Comparison of ENCODE assay signal across 8 cellular contexts in the genomic region with DNA sequence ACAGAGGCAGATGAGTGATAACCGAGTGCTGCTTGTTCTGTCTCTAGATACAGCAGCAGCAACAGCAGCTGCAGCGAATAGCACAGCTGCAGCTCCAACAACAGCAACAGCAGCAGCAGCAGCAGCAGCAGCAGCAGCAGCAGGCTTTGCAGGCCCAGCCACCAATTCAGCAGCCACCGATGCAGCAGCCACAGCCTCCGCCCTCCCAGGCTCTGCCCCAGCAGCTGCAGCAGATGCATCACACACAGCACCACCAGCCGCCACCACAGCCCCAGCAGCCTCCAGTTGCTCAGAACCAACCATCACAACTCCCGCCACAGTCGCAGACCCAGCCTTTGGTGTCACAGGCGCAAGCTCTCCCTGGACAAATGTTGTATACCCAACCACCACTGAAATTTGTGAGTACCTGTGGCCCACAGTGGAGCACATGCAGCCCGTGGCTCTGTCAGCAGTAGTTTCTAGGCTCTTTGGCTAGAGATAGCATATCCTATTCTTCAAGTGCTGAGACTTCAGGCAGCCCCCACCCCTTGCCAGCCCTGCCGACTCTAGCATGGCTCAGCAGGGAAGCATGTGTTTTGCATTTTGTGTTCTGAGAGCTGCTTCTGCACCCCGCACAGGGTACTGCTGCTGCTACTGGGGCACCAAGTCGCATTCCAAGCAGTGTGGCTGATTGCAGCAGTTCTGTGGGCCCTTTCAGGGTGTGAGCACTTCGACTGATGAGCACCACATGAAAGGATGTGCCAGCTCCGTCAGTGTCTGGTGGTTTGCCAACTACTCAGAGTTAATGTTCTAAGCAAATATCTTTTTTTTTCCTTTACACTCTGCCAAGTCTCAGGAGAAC. TPM values are rescaled to one million over a fixed set of nuclear protein-coding genes. Genes with fewer than 3 reads are reported as not detected.
A peak's percentile ranks its signal among the peaks of the same experiment; 100 is the strongest.
DNase-seq lines count a peak whose midpoint lies in the region; ATAC-seq, FAIRE-seq and TF ChIP-seq lines count a peak whose summit lies in the region.

No MANE protein-coding gene starts in this region.

- no peak for FAIRE-seq in small intestine (lab: Jason Lieb, UNC)

- peaks cover 79% of the 10 kb centered on the region for H3K36me3 ChIP-seq in brain microvascular endothelial cell (replicated peaks)
- peaks cover 24 to 35% of the 10 kb centered on the region in 2 donors for H3K36me3 ChIP-seq in small intestine (ENCODE audit: control insufficient read depth in 2 of 2, insufficient read depth in 2 of 2, low read length in 2 of 2)

- H3K4me1 Mint-ChIP-seq in natural killer cell = peaks cover 80 to 88% of the 10 kb centered on the region in 2 donors

- ATAC-seq in natural killer cell (peak; percentile 24 to 45 (median 38)), HG03025 (IDR thresholded peaks at IDR 0.05; ENCODE audit: low FRiP score, unreplicated experiment) (no peak), GM18873 (IDR thresholded peaks at IDR 0.05; ENCODE audit: low FRiP score, unreplicated experiment) (no peak)

- H3K4me3 ChIP-seq in brain microvascular endothelial cell (ENCODE audit: low read depth, low read length) (no peak overlapping the region), small intestine (ENCODE audit: low read depth in 1 of 2, low read length in 2 of 2) (no peak overlapping the region)

- peak; percentile 80 for DNase-seq in AG08395 (ENCODE audit: low spot score)
- peak; percentile 33 to 73 (median 64) for DNase-seq in T-helper 1 cell
- no peak for DNase-seq in brain microvascular endothelial cell
- DNase-seq in natural killer cell = peak; percentile 49
- DNase-seq in NCI-H345 treated with DMSO at 0.1 percent for 48 hours (lab: John Stamatoyannopoulos, UW; ENCODE audit: unreplicated experiment) = no peak
- DNase-seq in small intestine = no peak

- TF ChIP-seq CTCF in brain microvascular endothelial cell (IDR thresholded peaks at IDR 0.05; ENCODE audit: low read depth, low read length, missing control alignments) = no peak
- no peak for TF ChIP-seq CTCF in natural killer cell (IDR thresholded peaks at IDR 0.05)

- WGBS in small intestine, 3 donors = 47 to 66% (median 56%) methylated on average over 14 of the region's 14 CpGs

- in situ Hi-C loops in brain microvascular endothelial cell (cut with HindIII; ENCODE audit: low pct_ligation_motif_present, low sequenced_read_pairs) = no loop called here

- intact Hi-C loops in natural killer cell (cut with micrococcal nuclease) = loop anchor here (1.0 to 10.0 kb wide), 3 partner anchors 8 to 142 kb away; no protein-coding TSS in a partner anchor

- no peaks in the 10 kb centered on the region for H3K9me3 Mint-ChIP-seq in natural killer cell

- H3K36me3 Mint-ChIP-seq in natural killer cell = no peaks in the 10 kb centered on the region

- H3K27me3 ChIP-seq in brain microvascular endothelial cell (replicated peaks) (no peaks in the 10 kb centered on the region), small intestine (ENCODE audit: control insufficient read depth in 2 of 2, insufficient read depth in 2 of 2, low read length in 2 of 2) (no peaks in the 10 kb centered on the region)

- H3K27ac Mint-ChIP-seq in natural killer cell = peak overlapping the region; percentile 94 to 95

- no peaks in the 10 kb centered on the region for H3K4me1 ChIP-seq in small intestine (ENCODE audit: control insufficient read depth in 2 of 2, insufficient read depth in 1 of 2, low read depth in 1 of 2, low read length in 1 of 2)

- peak overlapping the region; percentile 89 for H3K4me3 Mint-ChIP-seq in natural killer cell

- H3K27me3 Mint-ChIP-seq in natural killer cell (ENCODE audit: low read depth in 2 of 2) = no peaks in the 10 kb centered on the region

- H3K27ac ChIP-seq in brain microvascular endothelial cell (peak overlapping the region; percentile 72), small intestine (ENCODE audit: low read depth in 1 of 2, low read length in 1 of 2) (no peak overlapping the region)

- no peaks in the 10 kb centered on the region for H3K9me3 ChIP-seq in small intestine (ENCODE audit: control insufficient read depth, low read depth)

RNA-seq across cellular contexts. Expression of gene MED15, which starts 59.2 kb away (rescaled TPM):
- 100 to 1,000 TPM; 269 to 291 (median 270) TPM for total RNA-seq in natural killer cell
- 100 to 1,000 TPM in 1 of 3 donors, 10 to 100 TPM in 2; 56.6 to 106 (median 96.7) TPM for polyA plus RNA-seq in small intestine

Comparison
In these comparisons a context has a peak if more than half of its experiments do, and no peak if none do; other contexts are left out.
1. DNase-seq: peak in AG08395 (single experiment), T-helper 1 cell (5 of 5) and natural killer cell (single experiment); none in brain microvascular endothelial cell (single experiment), NCI-H345 treated with DMSO at 0.1 percent for 48 hours (single experiment) and small intestine (single experiment).
2. ATAC-seq: peak in natural killer cell (3 of 3); none in HG03025 (single experiment) and GM18873 (single experiment).